ENCODE assay signal across 8 cellular contexts in the genomic region with DNA sequence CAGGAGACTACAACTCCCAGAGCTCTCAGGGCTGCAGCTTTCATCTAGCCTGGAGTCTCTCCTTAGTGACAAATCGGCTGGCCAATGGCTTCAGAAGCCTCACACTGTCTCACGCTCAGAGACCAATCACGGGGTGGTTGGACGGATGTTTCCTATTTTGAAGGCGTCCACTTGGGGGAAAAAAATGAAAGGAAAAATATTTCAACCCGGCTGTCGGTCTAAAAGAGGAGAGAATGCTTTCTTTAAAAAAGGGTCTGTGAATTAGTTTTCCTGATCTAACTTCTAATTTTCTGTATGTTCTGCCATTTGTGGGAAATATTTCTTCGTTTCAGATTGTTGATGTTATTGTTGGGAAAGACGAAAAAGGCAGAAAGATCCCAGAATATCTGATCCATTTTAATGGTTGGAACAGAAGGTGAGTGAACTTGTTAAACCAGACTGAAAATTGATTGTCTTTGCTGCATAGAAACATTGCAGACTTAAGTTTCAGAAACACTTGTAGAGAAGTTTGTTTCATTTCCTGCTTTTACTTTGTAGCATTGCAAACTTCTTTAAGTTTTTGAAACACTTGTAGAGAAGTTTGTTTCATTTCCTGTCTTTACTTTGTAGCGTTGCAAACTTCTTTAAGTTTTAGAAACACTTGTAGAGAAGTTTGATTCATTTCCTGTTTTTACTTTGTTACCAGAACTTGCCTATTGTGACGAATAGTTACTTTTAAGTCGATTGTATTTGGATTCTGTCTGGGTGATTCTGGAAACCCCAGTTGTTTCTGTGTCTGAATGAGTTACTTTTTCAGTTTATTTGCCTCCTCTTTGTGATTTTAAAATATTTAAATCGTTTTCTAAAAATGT. TPM values are rescaled to one million over a fixed set of nuclear protein-coding genes. Genes with fewer than 3 reads are reported as not detected.
DNase-seq lines count a peak whose midpoint lies in the region; ATAC-seq and TF ChIP-seq lines count a peak whose summit lies in the region.

No MANE protein-coding gene starts in this region.

- no peak overlapping the region for H4K8ac ChIP-seq in trophoblast cell (ENCODE audit: low read depth, low read length)

- TF ChIP-seq POLR2A in vagina (IDR thresholded peaks at IDR 0.05), result no peak

- H3K9ac ChIP-seq in trophoblast cell (ENCODE audit: low read length), result no peak overlapping the region

- H2AK5ac ChIP-seq in trophoblast cell (ENCODE audit: low read length), result no peak overlapping the region

- H4K12ac ChIP-seq in trophoblast cell (ENCODE audit: low read depth, low read length), result no peak overlapping the region

- peaks cover 0 to 9% (median 0%) of the 10 kb centered on the region in 7 donors for H3K27me3 ChIP-seq in heart right ventricle
- H3K27me3 ChIP-seq in trophoblast cell (ENCODE audit: insufficient read depth, low read length), result no peaks in the 10 kb centered on the region
- H3K27me3 ChIP-seq in vagina, result no peaks in the 10 kb centered on the region

- H3K9me3 ChIP-seq in heart right ventricle (no peaks in the 10 kb centered on the region), trophoblast cell (ENCODE audit: insufficient read depth, low read depth, low read length) (no peaks in the 10 kb centered on the region), vagina (no peaks in the 10 kb centered on the region)

- H2BK12ac ChIP-seq in trophoblast cell (ENCODE audit: low read length), result no peak overlapping the region

- H2BK5ac ChIP-seq in trophoblast cell (ENCODE audit: low read depth, low read length, poor library complexity), result no peak overlapping the region

- DNase-seq in NCI-H1436 treated with DMSO at 0.1 percent for 48 hours (lab: John Stamatoyannopoulos, UW), result peak; percentile 44
- DNase-seq in SW480 (ENCODE audit: low spot score), result peak; percentile 90
- peak; percentile 50 to 90 for DNase-seq in heart right ventricle
- DNase-seq in trophoblast cell, result peak; percentile 78 to 80
- peak in 1 of 2 donors; percentile 93 for DNase-seq in vagina (ENCODE audit: extremely low spot score in 2 of 2)

- no peak overlapping the region for H3K18ac ChIP-seq in trophoblast cell (ENCODE audit: low read length)

- no peak overlapping the region for H4K91ac ChIP-seq in trophoblast cell (ENCODE audit: low read depth, low read length)

- H3K79me1 ChIP-seq in trophoblast cell (ENCODE audit: low read length), result peaks cover 13% of the 10 kb centered on the region

- H3K4me2 ChIP-seq in trophoblast cell (ENCODE audit: low read length), result peak overlapping the region; percentile 97

- H3K23ac ChIP-seq in trophoblast cell (ENCODE audit: low read length), result no peak overlapping the region

- no peak overlapping the region for H3K14ac ChIP-seq in trophoblast cell (ENCODE audit: low read length)

- 2 to 10% methylated on average over 13 of the region's 13 CpGs for WGBS in heart right ventricle, 2 donors
- no CpG with 5 or more reads among the region's 13 CpGs for WGBS in trophoblast cell (ENCODE audit: extremely low coverage, insufficient coverage, insufficient read length)

- H3K4me1 ChIP-seq in heart right ventricle (peaks cover 0 to 20% (median 9%) of the 10 kb centered on the region in 9 donors), trophoblast cell (ENCODE audit: control insufficient read depth in 1 of 2, insufficient read depth in 2 of 2, low read length in 2 of 2) (peaks cover 2 to 8% of the 10 kb centered on the region in 2 experiments), vagina (no peaks in the 10 kb centered on the region)

- H3K4ac ChIP-seq in trophoblast cell (ENCODE audit: low read depth, low read length), result no peak overlapping the region

- H3K27ac ChIP-seq in angular gyrus (ENCODE audit: low read depth, low read length) (peak overlapping the region; percentile 78), heart right ventricle (peak overlapping the region in 8 of 10 donors; percentile 88 to 94 (median 90)), trophoblast cell (ENCODE audit: low read depth, low read length) (no peak overlapping the region), vagina (peak overlapping the region; percentile 11)

- ATAC-seq in GM18498 (IDR thresholded peaks at IDR 0.05; ENCODE audit: unreplicated experiment) (peak; percentile 72), HG02884 (IDR thresholded peaks at IDR 0.05; ENCODE audit: unreplicated experiment) (peak; percentile 73), heart right ventricle (peak; percentile 89 to 98 (median 96))

- H2AFZ ChIP-seq in trophoblast cell (ENCODE audit: insufficient read depth, low read length, poor library complexity), result no peak overlapping the region

- peak overlapping the region; percentile 25 to 84 (median 74) for H3K4me3 ChIP-seq in heart right ventricle
- H3K4me3 ChIP-seq in trophoblast cell (ENCODE audit: low read depth, low read length), result peak overlapping the region; percentile 95
- peak overlapping the region; percentile 44 to 65 for H3K4me3 ChIP-seq in vagina

- H3K36me3 ChIP-seq in heart right ventricle, result peaks cover 0 to 42% (median 29%) of the 10 kb centered on the region in 9 donors
- peaks cover 11 to 22% of the 10 kb centered on the region in 2 experiments for H3K36me3 ChIP-seq in trophoblast cell (ENCODE audit: control insufficient read depth in 1 of 2, insufficient read depth in 2 of 2, low read length in 2 of 2)
- peaks cover 0 to 12% of the 10 kb centered on the region in 2 donors for H3K36me3 ChIP-seq in vagina

- H2BK120ac ChIP-seq in trophoblast cell (ENCODE audit: insufficient read depth, low read length, poor library complexity), result no peak overlapping the region

- TF ChIP-seq CTCF in heart right ventricle (IDR thresholded peaks at IDR 0.05), result peak in 1 of 9 donors; percentile 10
- no peak for TF ChIP-seq CTCF in vagina (IDR thresholded peaks at IDR 0.05)

- H3K79me2 ChIP-seq in trophoblast cell (ENCODE audit: control insufficient read depth, insufficient read depth, low read length, poor library complexity), result peaks cover 5% of the 10 kb centered on the region

- intact Hi-C loops in heart right ventricle (cut with DNase I) (loop anchor here in 3 of 10 donors (10.0 kb wide), 1 partner anchor 615 kb away; no protein-coding TSS in a partner anchor), vagina (cut with DNase I) (no loop called here)

RNA-seq across cellular contexts. Expression of gene MSL3, which starts 1.6 kb away (rescaled TPM):
- total RNA-seq in heart right ventricle, result 10 to 100 TPM in 9 of 10 donors, 1 to 10 TPM in 1; 7.7 to 18.1 (median 11.0) TPM
- 10 to 100 TPM; 17.8 to 24.1 TPM for polyA plus RNA-seq in heart right ventricle
- polyA plus RNA-seq in trophoblast cell (2013), result 21.8 and 23.1 TPM in 2 replicates
- total RNA-seq in vagina, result 25.5 TPM
